In the genomic region with DNA sequence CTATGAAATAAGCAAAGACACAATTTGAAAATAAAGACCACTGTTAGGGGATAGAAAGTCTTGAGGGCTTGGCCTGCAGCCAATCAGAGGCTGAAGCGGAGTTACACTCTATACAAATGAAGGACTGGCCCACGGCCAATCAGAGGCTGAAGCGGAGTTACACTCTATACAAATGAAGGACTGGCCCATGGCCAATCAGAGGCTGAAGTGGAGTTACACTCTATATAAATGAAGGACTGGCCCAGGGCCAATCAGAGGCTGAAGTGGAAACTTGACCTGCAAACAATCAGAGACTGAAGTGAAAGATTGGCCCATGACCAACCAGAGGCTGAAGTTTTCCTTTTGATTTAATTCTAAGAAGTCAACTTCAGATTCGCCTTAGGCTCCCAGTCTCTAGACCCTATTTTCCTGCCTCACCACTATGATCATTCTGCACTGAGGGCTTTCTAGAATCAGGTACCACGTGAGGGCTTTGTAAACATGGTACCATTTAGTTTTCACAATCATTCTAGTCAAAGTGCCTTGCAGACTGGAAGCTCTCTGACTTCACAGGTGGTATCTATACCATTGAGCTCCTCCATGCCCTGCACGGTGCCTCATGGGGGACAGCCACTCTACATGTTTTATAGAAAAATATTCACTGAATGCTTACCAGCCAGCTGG, we compare ENCODE assay signal across 2 cellular contexts.
TF ChIP-seq lines count a peak whose summit lies in the region.

No MANE protein-coding gene starts in this region.

TF ChIP-seq in liver, 16 proteins besides CTCF, POLR2A, EP300 and RAD21 (continued from another document):
- no peak for TF ChIP-seq REST (IDR thresholded peaks at IDR 0.05)

TF ChIP-seq in HepG2, 621 proteins besides CTCF, POLR2A, EP300 and RAD21 (continued from another document):
- TF ChIP-seq, protein P1, sequence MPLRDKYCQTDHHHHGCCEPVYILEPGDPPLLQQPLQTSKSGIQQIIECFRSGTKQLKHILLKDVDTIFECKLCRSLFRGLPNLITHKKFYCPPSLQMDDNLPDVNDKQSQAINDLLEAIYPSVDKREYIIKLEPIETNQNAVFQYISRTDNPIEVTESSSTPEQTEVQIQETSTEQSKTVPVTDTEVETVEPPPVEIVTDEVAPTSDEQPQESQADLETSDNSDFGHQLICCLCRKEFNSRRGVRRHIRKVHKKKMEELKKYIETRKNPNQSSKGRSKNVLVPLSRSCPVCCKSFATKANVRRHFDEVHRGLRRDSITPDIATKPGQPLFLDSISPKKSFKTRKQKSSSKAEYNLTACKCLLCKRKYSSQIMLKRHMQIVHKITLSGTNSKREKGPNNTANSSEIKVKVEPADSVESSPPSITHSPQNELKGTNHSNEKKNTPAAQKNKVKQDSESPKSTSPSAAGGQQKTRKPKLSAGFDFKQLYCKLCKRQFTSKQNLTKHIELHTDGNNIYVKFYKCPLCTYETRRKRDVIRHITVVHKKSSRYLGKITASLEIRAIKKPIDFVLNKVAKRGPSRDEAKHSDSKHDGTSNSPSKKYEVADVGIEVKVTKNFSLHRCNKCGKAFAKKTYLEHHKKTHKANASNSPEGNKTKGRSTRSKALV (CRISPR knock-in tag; IDR thresholded peaks at IDR 0.05), result no peak
- TF ChIP-seq ZNF543 (CRISPR knock-in tag; IDR thresholded peaks at IDR 0.05), result no peak
